10 cellular contexts compared by ENCODE assay signal in genomic region chr19:13091400-13092161, GRCh38. TPM values are rescaled to one million over a fixed set of nuclear protein-coding genes. Genes with fewer than 3 reads are reported as not detected.
DNase-seq lines count a peak whose midpoint lies in the region; ATAC-seq, FAIRE-seq and TF ChIP-seq lines count a peak whose summit lies in the region.
"Had no signal": no experiment of that assay in that cellular context is flagged by ENCODE, and none has a peak within 500 bp of the region (broad histone marks: within the 10 kb centered on the region; RNA-seq: fewer than 3 reads in every experiment).

No MANE protein-coding gene starts in this region.

- H4K8ac ChIP-seq in H1 (ENCODE audit: extremely low read depth, insufficient read depth, low read length) = peak overlapping the region; percentile 7

- H3K23ac ChIP-seq in H1 (ENCODE audit: insufficient read length) = no peak overlapping the region

- H2BK120ac ChIP-seq in H1 (replicated peaks; ENCODE audit: low read depth, low read length) = no peak overlapping the region

- no peaks in the 10 kb centered on the region for H3F3A ChIP-seq in PC-3 (ENCODE audit: low read length, unreplicated experiment)

- H3K9ac ChIP-seq in H1 (replicated peaks in 1 of 4; ENCODE audit: extremely low read depth in 1 of 4, low read depth in 3 of 4, low read length in 3 of 4) (no peak overlapping the region), PC-3 (ENCODE audit: low read length) (no peak overlapping the region)

- H4K20me1 ChIP-seq in H1 (replicated peaks in 1 of 2; ENCODE audit: control insufficient read depth in 1 of 2, insufficient read depth in 2 of 2, low read length in 2 of 2) = peaks cover under 1 to 2% of the 10 kb centered on the region in 2 experiments
- H4K20me1 ChIP-seq in PC-3 (ENCODE audit: low read length) = no peaks in the 10 kb centered on the region

- no peak for TF ChIP-seq RAD21 in H1 (IDR thresholded peaks at IDR 0.05 in 1 of 2, conservative IDR thresholded peaks at IDR 0.05 in 1 of 2; ENCODE audit: low read depth in 2 of 2, low read length in 2 of 2)

- no peak overlapping the region; the same call in 1 of the 2 replicates for H2BK15ac ChIP-seq in H1 (ENCODE audit: low read length)

- H3K4me2 ChIP-seq in H1 (ENCODE audit: insufficient read depth in 1 of 2, low read depth in 2 of 2, low read length in 2 of 2) = peak overlapping the region; percentile 50 to 59
- H3K4me2 ChIP-seq in PC-3 (ENCODE audit: low read length) = no peak overlapping the region

- H2BK5ac ChIP-seq in H1 (ENCODE audit: low read depth, low read length) = peak overlapping the region; percentile 1; the same call in 1 of the 2 replicates

- H3K14ac ChIP-seq in H1 (ENCODE audit: insufficient read length) = no peak overlapping the region

- H3K9me3 ChIP-seq in H1 (ENCODE audit: insufficient read depth in 2 of 2, low read depth in 1 of 2, low read length in 1 of 2) = no peaks in the 10 kb centered on the region
- H3K9me3 ChIP-seq in lung (ENCODE audit: control insufficient read depth in 2 of 2, insufficient read depth in 1 of 2, low read length in 1 of 2) = no peaks in the 10 kb centered on the region
- no peaks in the 10 kb centered on the region for H3K9me3 ChIP-seq in upper lobe of left lung
- no peaks in the 10 kb centered on the region for H3K9me3 ChIP-seq in PC-3 (ENCODE audit: low read length)

- POLR2A ChIA-PET in H1 (lab: Charles Lee; ENCODE audit: partially characterized antibody) = interaction anchor here (0.9 to 2.1 kb wide), 10 partner anchors 9 to 126 kb away, joined by 3 to 8 read pairs (median 4); partner anchors contain the start of gene NACC1
- POLR2A ChIA-PET in PC-3 (lab: Charles Lee; ENCODE audit: unreplicated experiment) = interaction anchor here (0.6 kb wide), 1 partner anchor 39 kb away, joined by 3 read pairs; no protein-coding TSS in a partner anchor

- H3K27me3 ChIP-seq in H1 (replicated peaks in 1 of 4; ENCODE audit: control insufficient read depth in 3 of 4, extremely low read depth in 1 of 4, insufficient read depth in 3 of 4, low read length in 3 of 4) = peaks cover 2 to 52% (median 26%) of the 10 kb centered on the region in 4 experiments
- no peaks in the 10 kb centered on the region for H3K27me3 ChIP-seq in lung (ENCODE audit: control insufficient read depth, insufficient read depth)
- H3K27me3 ChIP-seq in upper lobe of left lung = no peaks in the 10 kb centered on the region
- no peaks in the 10 kb centered on the region for H3K27me3 ChIP-seq in foreskin keratinocyte
- H3K27me3 ChIP-seq in PC-3 (ENCODE audit: low read length) = no peaks in the 10 kb centered on the region

- H2AK5ac ChIP-seq in H1 (ENCODE audit: low read depth, low read length) = no peak overlapping the region

- no peak overlapping the region for H3K56ac ChIP-seq in H1 (replicated peaks; ENCODE audit: insufficient read length, low read depth, low read length)

- H3K79me1 ChIP-seq in H1 (ENCODE audit: low read depth, low read length) = no peaks in the 10 kb centered on the region

- CTCF ChIA-PET in H1 (lab: Charles Lee; ENCODE audit: partially characterized antibody) (interaction anchor here (0.5 to 48.8 kb wide), 13 partner anchors 13 to 377 kb away, joined by 3 to 1145 read pairs (median 6); no protein-coding TSS in a partner anchor), PC-3 (lab: Charles Lee) (interaction anchor here (1.2 kb wide), 1 partner anchor 17 kb away, joined by 68 read pairs; no protein-coding TSS in a partner anchor)

- BruUV-seq in PC-3 (replicated peaks; lab: Mats Ljungman, UMichigan) = no TSS peak

- TF ChIP-seq POLR2A in H1 (IDR thresholded peaks at IDR 0.05; ENCODE audit: control extremely low read depth in 1 of 2, low read depth in 2 of 2, low read length in 2 of 2) = no peak
- TF ChIP-seq POLR2A in upper lobe of left lung (IDR thresholded peaks at IDR 0.05) = no peak

- H3K36me3 ChIP-seq in H1 (ENCODE audit: control insufficient read depth in 2 of 4, insufficient read depth in 4 of 4, low read length in 3 of 4) (no peaks in the 10 kb centered on the region), lung (ENCODE audit: control insufficient read depth in 2 of 2, insufficient read depth in 2 of 2, low read length in 2 of 2) (peaks cover 3 to 28% of the 10 kb centered on the region in 2 donors), upper lobe of left lung (peaks cover 0 to 41% (median 20%) of the 10 kb centered on the region in 4 donors), PC-3 (ENCODE audit: low read depth, low read length) (no peaks in the 10 kb centered on the region; the same call in 1 of the 2 replicates)

- peak; percentile 21 for DNase-seq in NCI-H1694 (lab: John Stamatoyannopoulos, UW)
- DNase-seq in NCI-H1694 treated with DMSO at 0.1 percent for 48 hours (lab: John Stamatoyannopoulos, UW) = no peak
- DNase-seq in H1 (ENCODE audit: low read depth in 1 of 2, low spot score in 2 of 2) = peak in 1 of 2 experiments; percentile 65
- DNase-seq in lung (ENCODE audit: low spot score) = no peak
- DNase-seq in upper lobe of left lung = no peak
- DNase-seq in foreskin keratinocyte = no peak
- DNase-seq in PC-3 = no peak
- DNase-seq: ACHN, nephron progenitor cell had no signal

- H3K79me2 ChIP-seq in H1 (ENCODE audit: control insufficient read depth in 1 of 2, insufficient read depth in 2 of 2, low read length in 2 of 2) (no peaks in the 10 kb centered on the region), PC-3 (ENCODE audit: low read length) (no peaks in the 10 kb centered on the region)

- intact Hi-C loops in PC-3 (cut with micrococcal nuclease) = loop anchor here (2.0 kb wide), 1 partner anchor 17 kb away; no protein-coding TSS in a partner anchor

- H4K91ac ChIP-seq in H1 (replicated peaks; ENCODE audit: insufficient read length, low read length) = no peak overlapping the region

- peak overlapping the region; percentile 60; the same call in 1 of the 2 replicates for H3K18ac ChIP-seq in H1 (ENCODE audit: extremely low read depth, low read length)

- H2AFZ ChIP-seq in H1 (ENCODE audit: low read length) = no peak overlapping the region
- H2AFZ ChIP-seq in PC-3 (ENCODE audit: low read length) = no peak overlapping the region

- H3K4me1 ChIP-seq in H1 (replicated peaks in 1 of 4; ENCODE audit: control insufficient read depth in 3 of 4, insufficient read depth in 4 of 4, low read length in 3 of 4) = peaks cover 0 to 18% (median 14%) of the 10 kb centered on the region in 4 experiments; a peak in 5 of 7 replicates
- peaks cover 0 to 4% of the 10 kb centered on the region in 2 donors for H3K4me1 ChIP-seq in lung (ENCODE audit: control insufficient read depth in 2 of 2, insufficient read depth in 2 of 2, low read length in 2 of 2)
- H3K4me1 ChIP-seq in upper lobe of left lung = peaks cover 43 to 68% (median 53%) of the 10 kb centered on the region in 4 donors
- no peaks in the 10 kb centered on the region for H3K4me1 ChIP-seq in foreskin keratinocyte
- peaks cover 9% of the 10 kb centered on the region; the same call in 1 of the 2 replicates for H3K4me1 ChIP-seq in PC-3 (ENCODE audit: insufficient read depth, low read length)

- no peak for ATAC-seq in lung (ENCODE audit: insufficient read depth, low FRiP score)
- peak; percentile 4 to 81 for ATAC-seq in upper lobe of left lung (ENCODE audit: low FRiP score in 2 of 2)
- ATAC-seq in HG03565 (IDR thresholded peaks at IDR 0.05; ENCODE audit: unreplicated experiment) = no peak
- ATAC-seq in foreskin keratinocyte = no peak
- ATAC-seq in PC-3 = no peak

- no peaks in the 10 kb centered on the region for H3K9me2 ChIP-seq in PC-3 (replicated peaks; ENCODE audit: low read length)

- TF ChIP-seq EP300 in H1 (IDR thresholded peaks at IDR 0.05; ENCODE audit: borderline replicate concordance in 1 of 2, low read depth in 2 of 2, low read length in 2 of 2) (peak in 1 of 2 experiments; percentile 52; a peak in 1 of 3 replicates), upper lobe of left lung (IDR thresholded peaks at IDR 0.05) (no peak)

- no peak overlapping the region for H3K4ac ChIP-seq in H1 (replicated peaks; ENCODE audit: insufficient read length, low read depth, low read length)

- FAIRE-seq in H1 (lab: Jason Lieb, UNC) = no peak

- 26% methylated on average over 19 of the region's 25 CpGs; no CpG with 5 or more reads in 1 of the 2 experiments for WGBS in H1 (ENCODE audit: extremely low coverage in 1 of 2, insufficient coverage in 1 of 2, insufficient read length in 1 of 2, insufficient replicate concordance in 2 of 2, low coverage in 1 of 2, low lambda C conversion rate in 2 of 2, missing lambda C conversion rate in 1 of 2), 2 experiments
- WGBS in lung, 2 donors = 52 to 57% methylated on average over 25 of the region's 25 CpGs
- WGBS in upper lobe of left lung, 2 donors = 50 to 66% methylated on average over 24 to 25 of the region's 25 CpGs

- H3K27ac ChIP-seq in H1 (ENCODE audit: low read depth, low read length) (no peak overlapping the region), lung (ENCODE audit: low read depth in 1 of 2, low read length in 1 of 2) (peak overlapping the region; percentile 47 to 78), upper lobe of left lung (peak overlapping the region; percentile 57 to 98 (median 78)), foreskin keratinocyte (no peak overlapping the region), PC-3 (ENCODE audit: low read length) (no peak overlapping the region)

- H2BK12ac ChIP-seq in H1 (ENCODE audit: low read depth, low read length) = no peak overlapping the region; the same call in 1 of the 2 replicates

- no peak overlapping the region for H4K5ac ChIP-seq in H1 (ENCODE audit: insufficient read length, low read depth, low read length)

- TF ChIP-seq CTCF in H1 (IDR thresholded peaks at IDR 0.05; ENCODE audit: control extremely low read depth in 1 of 3, insufficient read depth in 1 of 3, low read depth in 1 of 3, low read length in 3 of 3) = peak in 1 of 3 experiments; percentile 1; a peak in 1 of 4 replicates
- no peak for TF ChIP-seq CTCF in lung (IDR thresholded peaks at IDR 0.05; ENCODE audit: control extremely low read depth, extremely low read depth)
- TF ChIP-seq CTCF in upper lobe of left lung (IDR thresholded peaks at IDR 0.05) = no peak
- TF ChIP-seq CTCF in foreskin keratinocyte (conservative IDR thresholded peaks at IDR 0.05) = no peak
- TF ChIP-seq CTCF in PC-3 (conservative IDR thresholded peaks at IDR 0.05; ENCODE audit: low read depth, low read length) = no peak

- peaks cover 3% of the 10 kb centered on the region; the same call in 1 of the 2 replicates for H3K23me2 ChIP-seq in H1 (ENCODE audit: low read depth, low read length)

- peak overlapping the region; percentile 13; the same call in 1 of the 2 replicates for H2BK20ac ChIP-seq in H1 (ENCODE audit: low read length)

- H3K4me3 ChIP-seq in H1 (ENCODE audit: extremely low read depth in 1 of 4, insufficient read depth in 2 of 4, low read depth in 3 of 4, low read length in 4 of 4) (peak overlapping the region in 2 of 4 experiments; percentile 11 to 40; a peak in 3 of 8 replicates), lung (no peak overlapping the region), upper lobe of left lung (no peak overlapping the region), PC-3 (ENCODE audit: low read length) (no peak overlapping the region)

RNA-seq across cellular contexts. Expression of gene LYL1, which starts 11.1 kb away (rescaled TPM):
- 0.58 and 0.65 TPM in 2 replicates for total RNA-seq in H1 (2021; fragmentation: NEBNext Ultra II Directional; extraction: Animal tissue kit (Norgen Biotek cat#: 25700))
- polyA plus RNA-seq in H1 (2011; rRNA removed) = 0.76 and 1.0 TPM in 2 replicates
- polyA plus RNA-seq in H1 (2011; cell fraction: cytosol; rRNA removed) = 0.62 TPM
- polyA plus RNA-seq in H1 (2011; cell fraction: nucleus; rRNA removed) = 0.78 TPM
- 0.23 to 0.67 TPM (median 0.39 TPM) in 4 replicates for polyA plus RNA-seq in H1 (2012, experiment 1 of 2)
- 0.26 TPM for polyA plus RNA-seq in H1 (2012, experiment 2 of 2)
- polyA plus RNA-seq in H1 (2013, experiment 1 of 2) = 0.65 TPM
- polyA plus RNA-seq in H1 (2013, experiment 2 of 2) = 0.52 TPM
- polyA minus RNA-seq in H1 (2011; rRNA and poly(A)+ RNA removed) = 0.10 TPM in 1 of 2 replicates, not detected in the other
- 1.2 TPM for polyA minus RNA-seq in H1 (2011; cell fraction: cytosol; rRNA and poly(A)+ RNA removed)
- polyA minus RNA-seq in H1 (2011; cell fraction: nucleus; rRNA and poly(A)+ RNA removed) = 0.40 TPM
- total RNA-seq in lung = 10 to 100 TPM; 12.9 to 25.9 TPM
- 10 to 100 TPM; 15.5 to 34.1 TPM for polyA plus RNA-seq in lung
- 10 to 100 TPM; 22.6 to 55.5 (median 31.4) TPM for total RNA-seq in upper lobe of left lung
- 1.9 and 2.1 TPM in 2 replicates for total RNA-seq in foreskin keratinocyte
- polyA plus RNA-seq in foreskin keratinocyte = 1.6 and 2.7 TPM in 2 replicates
- 3.3 and 12.0 TPM in 2 replicates for total RNA-seq in PC-3 (2014; rRNA removed)

RNA-seq across cellular contexts. Expression of gene TRMT1, which starts 25.0 kb away (rescaled TPM):
- 96.6 and 99.3 TPM in 2 replicates for total RNA-seq in H1 (2021; fragmentation: NEBNext Ultra II Directional; extraction: Animal tissue kit (Norgen Biotek cat#: 25700))
- polyA plus RNA-seq in H1 (2011; rRNA removed) (77.4 and 118 TPM in 2 replicates), lung (10 to 100 TPM; 46.1 to 48.2 TPM), foreskin keratinocyte (43.4 and 44.8 TPM in 2 replicates)
- polyA plus RNA-seq in H1 (2011; cell fraction: cytosol; rRNA removed) = 94.9 TPM
- polyA plus RNA-seq in H1 (2011; cell fraction: nucleus; rRNA removed) = 298 TPM
- polyA plus RNA-seq in H1 (2012, experiment 1 of 2) = 66.0 to 95.2 TPM (median 84.7 TPM) in 4 replicates
- 75.5 TPM for polyA plus RNA-seq in H1 (2012, experiment 2 of 2)
- polyA plus RNA-seq in H1 (2013, experiment 1 of 2) = 69.1 TPM
- 65.4 TPM for polyA plus RNA-seq in H1 (2013, experiment 2 of 2)
- 38.6 and 46.1 TPM in 2 replicates for polyA minus RNA-seq in H1 (2011; rRNA and poly(A)+ RNA removed)
- polyA minus RNA-seq in H1 (2011; cell fraction: cytosol; rRNA and poly(A)+ RNA removed) = 52.8 TPM
- polyA minus RNA-seq in H1 (2011; cell fraction: nucleus; rRNA and poly(A)+ RNA removed) = 64.4 TPM
- total RNA-seq in lung (10 to 100 TPM; 14.4 to 41.4 TPM), upper lobe of left lung (10 to 100 TPM; 27.2 to 92.2 (median 33.1) TPM), foreskin keratinocyte (35.7 and 37.7 TPM in 2 replicates), PC-3 (2014; rRNA removed) (91.8 and 117 TPM in 2 replicates)

RNA-seq across cellular contexts. Expression of gene NACC1, which starts 26.5 kb away (rescaled TPM):
- total RNA-seq in H1 (2021; fragmentation: NEBNext Ultra II Directional; extraction: Animal tissue kit (Norgen Biotek cat#: 25700)) = 226 and 234 TPM in 2 replicates
- 301 and 541 TPM in 2 replicates for polyA plus RNA-seq in H1 (2011; rRNA removed)
- polyA plus RNA-seq in H1 (2011; cell fraction: cytosol; rRNA removed) = 204 TPM
- 367 TPM for polyA plus RNA-seq in H1 (2011; cell fraction: nucleus; rRNA removed)
- polyA plus RNA-seq in H1 (2012, experiment 1 of 2) = 72.2 to 138 TPM (median 120 TPM) in 4 replicates
- polyA plus RNA-seq in H1 (2012, experiment 2 of 2) = 144 TPM
- polyA plus RNA-seq in H1 (2013, experiment 1 of 2) = 169 TPM
- 186 TPM for polyA plus RNA-seq in H1 (2013, experiment 2 of 2)
- 150 and 197 TPM in 2 replicates for polyA minus RNA-seq in H1 (2011; rRNA and poly(A)+ RNA removed)
- 187 TPM for polyA minus RNA-seq in H1 (2011; cell fraction: cytosol; rRNA and poly(A)+ RNA removed)
- 126 TPM for polyA minus RNA-seq in H1 (2011; cell fraction: nucleus; rRNA and poly(A)+ RNA removed)
- total RNA-seq in lung = 10 to 100 TPM; 18.4 to 94.8 TPM
- polyA plus RNA-seq in lung = 10 to 100 TPM; 51.6 to 64.9 TPM
- total RNA-seq in upper lobe of left lung = 10 to 100 TPM; 22.0 to 96.1 (median 55.7) TPM
- total RNA-seq in foreskin keratinocyte = 71.7 and 72.6 TPM in 2 replicates
- polyA plus RNA-seq in foreskin keratinocyte = 32.9 and 36.7 TPM in 2 replicates
- total RNA-seq in PC-3 (2014; rRNA removed) = 266 and 337 TPM in 2 replicates

RNA-seq across cellular contexts. Expression of gene STX10, which starts 58.6 kb away (rescaled TPM):
- total RNA-seq in H1 (2021; fragmentation: NEBNext Ultra II Directional; extraction: Animal tissue kit (Norgen Biotek cat#: 25700)) = 50.8 and 53.0 TPM in 2 replicates
- polyA plus RNA-seq in H1 (2011; rRNA removed) (80.1 and 86.8 TPM in 2 replicates), lung (100 to 1,000 TPM; 128 to 136 TPM), foreskin keratinocyte (95.3 and 97.5 TPM in 2 replicates)
- 88.9 TPM for polyA plus RNA-seq in H1 (2011; cell fraction: cytosol; rRNA removed)
- polyA plus RNA-seq in H1 (2011; cell fraction: nucleus; rRNA removed) = 146 TPM
- polyA plus RNA-seq in H1 (2012, experiment 1 of 2) = 58.8 to 94.1 TPM (median 80.2 TPM) in 4 replicates
- 81.1 TPM for polyA plus RNA-seq in H1 (2012, experiment 2 of 2)
- 48.9 TPM for polyA plus RNA-seq in H1 (2013, experiment 1 of 2)
- 49.5 TPM for polyA plus RNA-seq in H1 (2013, experiment 2 of 2)
- 44.8 and 47.0 TPM in 2 replicates for polyA minus RNA-seq in H1 (2011; rRNA and poly(A)+ RNA removed)
- 40.2 TPM for polyA minus RNA-seq in H1 (2011; cell fraction: cytosol; rRNA and poly(A)+ RNA removed)
- 36.6 TPM for polyA minus RNA-seq in H1 (2011; cell fraction: nucleus; rRNA and poly(A)+ RNA removed)
- total RNA-seq in lung (10 to 100 TPM; 45.8 to 94.3 TPM), upper lobe of left lung (100 to 1,000 TPM in 4 of 6 donors, 10 to 100 TPM in 2; 80.0 to 348 (median 107) TPM), foreskin keratinocyte (66.7 and 69.4 TPM in 2 replicates), PC-3 (2014; rRNA removed) (179 and 243 TPM in 2 replicates)

RNA-seq across cellular contexts. Expression of gene IER2, which starts 58.6 kb away (rescaled TPM):
- 137 and 138 TPM in 2 replicates for total RNA-seq in H1 (2021; fragmentation: NEBNext Ultra II Directional; extraction: Animal tissue kit (Norgen Biotek cat#: 25700))
- polyA plus RNA-seq in H1 (2011; rRNA removed) (84.5 and 151 TPM in 2 replicates), lung (100 to 1,000 TPM in 1 of 2 donors, 10 to 100 TPM in 1; 92.5 to 242 TPM), foreskin keratinocyte (72.2 and 90.4 TPM in 2 replicates)
- polyA plus RNA-seq in H1 (2011; cell fraction: cytosol; rRNA removed) = 66.0 TPM
- polyA plus RNA-seq in H1 (2011; cell fraction: nucleus; rRNA removed) = 110 TPM
- polyA plus RNA-seq in H1 (2012, experiment 1 of 2) = 106 to 120 TPM (median 111 TPM) in 4 replicates
- polyA plus RNA-seq in H1 (2012, experiment 2 of 2) = 92.0 TPM
- 105 TPM for polyA plus RNA-seq in H1 (2013, experiment 1 of 2)
- polyA plus RNA-seq in H1 (2013, experiment 2 of 2) = 105 TPM
- polyA minus RNA-seq in H1 (2011; rRNA and poly(A)+ RNA removed) = 6.0 and 9.9 TPM in 2 replicates
- polyA minus RNA-seq in H1 (2011; cell fraction: cytosol; rRNA and poly(A)+ RNA removed) = 33.4 TPM
- 81.9 TPM for polyA minus RNA-seq in H1 (2011; cell fraction: nucleus; rRNA and poly(A)+ RNA removed)
- total RNA-seq in lung (10 to 100 TPM; 29.8 to 93.5 TPM), upper lobe of left lung (100 to 1,000 TPM in 4 of 6 donors, 10 to 100 TPM in 2; 94.3 to 246 (median 129) TPM), foreskin keratinocyte (48.2 and 51.8 TPM in 2 replicates), PC-3 (2014; rRNA removed) (155 and 191 TPM in 2 replicates)

Comparison
In these comparisons a context has a peak if more than half of its experiments do, and no peak if none do; other contexts are left out.
1. H3K27ac ChIP-seq: peak in lung (2 of 2) and upper lobe of left lung (4 of 4); none in H1 (single experiment), foreskin keratinocyte (single experiment) and PC-3 (single experiment).
2. ATAC-seq: peak in upper lobe of left lung (2 of 2); none in lung (single experiment), HG03565 (single experiment), foreskin keratinocyte (single experiment) and PC-3 (single experiment).